Comparison of ENCODE assay signal across 24 cellular contexts in genomic region chr18:49967914-49968313, GRCh38.
DNase-seq lines count a peak whose midpoint lies in the region; TF ChIP-seq lines count a peak whose summit lies in the region.
"Had no signal": no experiment of that assay in that cellular context is flagged by ENCODE, and none has a peak within 500 bp of the region (broad histone marks: within the 10 kb centered on the region; RNA-seq: fewer than 3 reads in every experiment).

No MANE protein-coding gene starts in this region.

- peak overlapping the region; percentile 67 to 88 for H3K27ac ChIP-seq in mucosa of rectum (ENCODE audit: low read depth in 2 of 2, low read length in 2 of 2)
- no peak overlapping the region for H3K27ac ChIP-seq in coronary artery
- H3K27ac ChIP-seq: tibial nerve had no signal

- peak; percentile 5 to 29 for DNase-seq in NCI-H526 (lab: John Stamatoyannopoulos, UW)
- DNase-seq in NCI-H526 treated with DMSO at 0.1 percent for 48 hours (lab: John Stamatoyannopoulos, UW): no peak
- peak; percentile 24 for DNase-seq in foreskin melanocyte
- DNase-seq in activated T-cell treated with anti-CD3 and anti-CD28 coated beads for 4 hours: no peak
- no peak for DNase-seq in putamen (ENCODE audit: low spot score)
- DNase-seq in AML-193 (lab: John Stamatoyannopoulos, UW): no peak
- no peak for DNase-seq in coronary artery (ENCODE audit: low spot score)
- DNase-seq: activated CD4-positive, alpha-beta T cell treated with anti-CD3 and anti-CD28 coated beads for 4 hours; amniotic stem cell; CD4-positive, CD25-positive, alpha-beta regulatory T cell; H7; left cardiac atrium; mesendoderm; MM.1S; NCI-H1417; NCI-H2029 treated with DMSO at 0.1 percent for 48 hours; NCI-H2227 treated with DMSO at 0.1 percent for 48 hours; NCI-H748 treated with DMSO at 0.1 percent for 48 hours; SHP77 treated with DMSO at 0.1 percent for 48 hours; stimulated activated CD4-positive, alpha-beta T cell treated with anti-CD3 and anti-CD28 coated beads, Interleukin-15, amount 100 ng/mL, for 24 hours; stimulated activated CD4-positive, alpha-beta T cell treated with anti-CD3 and anti-CD28 coated beads, Interleukin-4, amount 100 ng/mL, for 4 hours; SW 1271 had no signal

- H3K36me3 ChIP-seq in mucosa of rectum (ENCODE audit: control insufficient read depth in 2 of 2, insufficient read depth in 2 of 2, low read length in 2 of 2): peaks cover 10 to 15% of the 10 kb centered on the region in 2 donors
- H3K36me3 ChIP-seq: tibial nerve had no signal

- no peaks in the 10 kb centered on the region for H3K9me3 ChIP-seq in mucosa of rectum (ENCODE audit: control insufficient read depth in 2 of 2, low read length in 2 of 2)
- H3K9me3 ChIP-seq: tibial nerve had no signal

- no peak for TF ChIP-seq CTCF in coronary artery (IDR thresholded peaks at IDR 0.05)

- no peak overlapping the region for H3K4me3 ChIP-seq in mucosa of rectum (ENCODE audit: low read length in 2 of 2)
- H3K4me3 ChIP-seq in coronary artery: no peak overlapping the region
- H3K4me3 ChIP-seq: tibial nerve had no signal

- no peak overlapping the region for H3K9ac ChIP-seq in mucosa of rectum (ENCODE audit: low read depth in 1 of 2, low read length in 2 of 2)

- no peaks in the 10 kb centered on the region for H3K27me3 ChIP-seq in mucosa of rectum (ENCODE audit: control insufficient read depth in 2 of 2, insufficient read depth in 2 of 2, low read length in 2 of 2)
- H3K27me3 ChIP-seq: tibial nerve had no signal

- peaks cover 17 to 23% of the 10 kb centered on the region in 2 donors for H3K4me1 ChIP-seq in mucosa of rectum (ENCODE audit: control insufficient read depth in 2 of 2, insufficient read depth in 2 of 2, low read length in 2 of 2)
- H3K4me1 ChIP-seq: tibial nerve had no signal

Comparison
In these comparisons a context has a peak if more than half of its experiments do, and no peak if none do; other contexts are left out.
1. DNase-seq: peak in NCI-H526 (2 of 2) and foreskin melanocyte (single experiment); none in NCI-H526 treated with DMSO at 0.1 percent for 48 hours (single experiment), activated T-cell treated with anti-CD3 and anti-CD28 coated beads for 4 hours (single experiment), putamen (single experiment), AML-193 (0 of 2) and coronary artery (single experiment).
2. H3K27ac ChIP-seq: peak in mucosa of rectum (2 of 2); none in coronary artery (0 of 2).